Comparison of ENCODE assay signal across 8 cellular contexts in the genomic region with DNA sequence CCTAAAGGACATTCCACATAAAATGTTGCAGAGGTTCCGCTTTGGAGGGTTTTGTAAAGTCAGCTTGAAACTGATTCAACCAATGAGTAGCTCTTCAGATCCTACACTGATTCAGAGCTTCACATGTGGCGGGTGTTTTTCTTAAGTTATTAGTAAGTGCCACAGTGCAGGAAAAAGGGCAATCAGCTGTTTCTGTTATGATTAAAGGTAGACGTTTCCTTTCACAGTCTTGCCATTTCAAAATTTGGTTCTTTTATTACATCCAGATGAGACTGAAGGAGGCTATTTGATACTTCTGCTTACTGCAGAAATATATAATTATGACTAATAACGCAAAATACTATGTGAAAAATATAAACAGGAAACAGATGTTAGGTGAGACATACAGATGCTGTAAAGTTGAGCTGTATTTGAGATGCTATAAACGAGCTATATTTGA.
DNase-seq lines count a peak whose midpoint lies in the region; ATAC-seq and TF ChIP-seq lines count a peak whose summit lies in the region.

No MANE protein-coding gene starts in this region.

- H3K9me3 Mint-ChIP-seq in HFFc6: no peaks in the 10 kb centered on the region
- peaks cover 0 to 12% (median 2%) of the 10 kb centered on the region in 9 donors for H3K9me3 Mint-ChIP-seq in naive thymus-derived CD8-positive, alpha-beta T cell

- H4K91ac ChIP-seq in IMR-90 (ENCODE audit: insufficient read depth, low read depth, low read length): no peak overlapping the region

- no peak overlapping the region for H4K8ac ChIP-seq in IMR-90 (ENCODE audit: low read depth in 2 of 2, low read length in 2 of 2)

- intact Hi-C loops in IMR-90 (cut with micrococcal nuclease) (no loop called here), sciatic nerve (cut with DNase I) (no loop called here)

- H3K36me3 ChIP-seq in IMR-90 (ENCODE audit: control insufficient read depth, insufficient read depth, low read length): no peaks in the 10 kb centered on the region

- no peaks in the 10 kb centered on the region; the same call in 1 of the 2 replicates for H3K9me1 ChIP-seq in IMR-90 (ENCODE audit: insufficient read depth, low read length)

- WGBS in IMR-90 (ENCODE audit: extremely low coverage in 2 of 2, insufficient read length in 1 of 2), 2 experiments: no CpG with 5 or more reads among the region's 5 CpGs

- BruUV-seq in IMR-90 (replicated peaks; lab: Mats Ljungman, UMichigan): no TSS peak

- no peak overlapping the region for H3K4ac ChIP-seq in IMR-90 (ENCODE audit: low read depth, low read length)

- no peak overlapping the region for H3K14ac ChIP-seq in IMR-90 (replicated peaks; ENCODE audit: low read depth, low read length)

- H3K18ac ChIP-seq in IMR-90 (ENCODE audit: low read depth, low read length): no peak overlapping the region

- no peaks in the 10 kb centered on the region for H4K20me1 ChIP-seq in IMR-90 (ENCODE audit: insufficient read depth, low read length)

- CTCF ChIA-PET in IMR-90 (lab: Yijun Ruan, JAX): interaction anchor here (0.6 to 1.4 kb wide), 2 partner anchors 22 to 416 kb away, joined by 4 to 5 read pairs; no protein-coding TSS in a partner anchor

- no peak overlapping the region for H3K4me3 ChIP-seq in IMR-90 (ENCODE audit: insufficient read depth, low read depth, low read length)
- H3K4me3 ChIP-seq in skeletal muscle cell (ENCODE audit: low read depth, low read length): no peak overlapping the region

- H2AK5ac ChIP-seq in IMR-90 (ENCODE audit: low read depth, low read length): no peak overlapping the region

- peak overlapping the region; percentile 48 for H3K27ac Mint-ChIP-seq in HFFc6
- H3K27ac Mint-ChIP-seq in naive thymus-derived CD8-positive, alpha-beta T cell: no peak overlapping the region

- H2BK5ac ChIP-seq in IMR-90 (ENCODE audit: low read depth, low read length, poor library complexity, severe bottlenecking): no peak overlapping the region

- POLR2A ChIA-PET in IMR-90 (lab: Charles Lee; ENCODE audit: unreplicated experiment): no interaction called here
- POLR2A ChIA-PET in naive thymus-derived CD8-positive, alpha-beta T cell (lab: Charles Lee): no interaction called here

- H2BK20ac ChIP-seq in IMR-90 (ENCODE audit: low read depth, low read length): no peak overlapping the region

- no peak overlapping the region for H2AK9ac ChIP-seq in IMR-90 (replicated peaks; ENCODE audit: low read depth, low read length, poor library complexity)

- no peak for DNase-seq in activated CD4-positive, CD25-positive, alpha-beta regulatory T cell (lab: John Stamatoyannopoulos, UW)
- peak; percentile 44 for DNase-seq in HFFc6
- DNase-seq in IMR-90: peak; percentile 91
- peak; percentile 34 for DNase-seq in skeletal muscle cell (ENCODE audit: low read depth)
- no peak for DNase-seq in sciatic nerve (ENCODE audit: low spot score)
- no peak for DNase-seq in naive thymus-derived CD8-positive, alpha-beta T cell
- no peak for DNase-seq in NCI-H446 (lab: John Stamatoyannopoulos, UW)

- H3K4me2 ChIP-seq in IMR-90 (ENCODE audit: low read depth, low read length): no peak overlapping the region

- no peak overlapping the region for H3K23ac ChIP-seq in IMR-90 (ENCODE audit: low read depth, low read length)

- no peaks in the 10 kb centered on the region for H3K27me3 ChIP-seq in IMR-90 (ENCODE audit: control insufficient read depth, insufficient read depth, low read length)

- no peak overlapping the region for H2BK120ac ChIP-seq in IMR-90 (ENCODE audit: low read depth, low read length)

- no peaks in the 10 kb centered on the region; a peak in 1 of 4 replicates for H3K79me1 ChIP-seq in IMR-90 (ENCODE audit: low read depth in 1 of 2, low read length in 2 of 2)

- no peak overlapping the region for H3K27ac ChIP-seq in IMR-90 (ENCODE audit: insufficient read depth, low read length)

- H3K56ac ChIP-seq in IMR-90 (ENCODE audit: extremely low read depth, insufficient read depth, low read length): no peak overlapping the region

- peak overlapping the region; percentile 50 for H3K4me3 Mint-ChIP-seq in HFFc6
- no peak overlapping the region for H3K4me3 Mint-ChIP-seq in naive thymus-derived CD8-positive, alpha-beta T cell

- peaks cover 2% of the 10 kb centered on the region for H3K4me1 ChIP-seq in IMR-90 (ENCODE audit: control insufficient read depth, insufficient read depth, low read length)

- TF ChIP-seq CTCF in HFFc6 (IDR thresholded peaks at IDR 0.05): no peak
- TF ChIP-seq CTCF in IMR-90 (conservative IDR thresholded peaks at IDR 0.05; ENCODE audit: low read depth, low read length): no peak

- TF ChIP-seq POLR2A in IMR-90 (IDR thresholded peaks at IDR 0.05; ENCODE audit: low read depth, low read length): no peak

- H3K36me3 Mint-ChIP-seq in HFFc6 (ENCODE audit: low read depth): no peaks in the 10 kb centered on the region
- peaks cover 17 to 29% (median 21%) of the 10 kb centered on the region in 3 donors for H3K36me3 Mint-ChIP-seq in naive thymus-derived CD8-positive, alpha-beta T cell

- H3K27me3 Mint-ChIP-seq in HFFc6 (ENCODE audit: insufficient read depth): no peaks in the 10 kb centered on the region
- H3K27me3 Mint-ChIP-seq in naive thymus-derived CD8-positive, alpha-beta T cell: no peaks in the 10 kb centered on the region

- dilution Hi-C loops in IMR-90 (cut with HindIII; ENCODE audit: low sequenced_read_pairs, unreplicated experiment): no loop called here

- TF ChIP-seq RAD21 in IMR-90 (IDR thresholded peaks at IDR 0.05; ENCODE audit: low read length): no peak

- H3K9me3 ChIP-seq in IMR-90 (ENCODE audit: control insufficient read depth, insufficient read depth, low read length): no peaks in the 10 kb centered on the region

- H3K9ac ChIP-seq in IMR-90 (ENCODE audit: low read depth, low read length): no peak overlapping the region

- in situ Hi-C loops in IMR-90 (cut with MboI; ENCODE audit: low sequenced_read_pairs): no loop called here

- H4K5ac ChIP-seq in IMR-90 (ENCODE audit: low read depth, low read length): no peak overlapping the region

- no peak overlapping the region for H2AFZ ChIP-seq in IMR-90 (replicated peaks; ENCODE audit: low read length, poor library complexity)

- ATAC-seq in activated CD4-positive, CD25-positive, alpha-beta regulatory T cell treated with anti-CD3 and anti-CD28 coated beads, Interleukin-2, amount 50 U/mL, for 24 hours: peak; percentile 82 to 93
- peak; percentile 95 for ATAC-seq in IMR-90 (ENCODE audit: low read depth)
- ATAC-seq in sciatic nerve: no peak
- ATAC-seq in naive thymus-derived CD8-positive, alpha-beta T cell: no peak

- H2BK15ac ChIP-seq in IMR-90 (ENCODE audit: low read depth, low read length): no peak overlapping the region

- H3K4me1 Mint-ChIP-seq in HFFc6 (ENCODE audit: low read depth): peaks cover 13% of the 10 kb centered on the region
- H3K4me1 Mint-ChIP-seq in naive thymus-derived CD8-positive, alpha-beta T cell: no peaks in the 10 kb centered on the region

TF ChIP-seq in IMR-90, 13 proteins besides CTCF, POLR2A, EP300 and RAD21:
- TF ChIP-seq FOS (IDR thresholded peaks at IDR 0.05; ENCODE audit: low read depth, low read length) (0 out of 2 replicates have a peak, but pooled peaks have one; percentile 3), BHLHE40 (IDR thresholded peaks at IDR 0.05; ENCODE audit: low read depth, low read length) (no peak)

Comparison
In these comparisons a context has a peak if more than half of its experiments do, and no peak if none do; other contexts are left out.
1. ATAC-seq: peak in activated CD4-positive, CD25-positive, alpha-beta regulatory T cell treated with anti-CD3 and anti-CD28 coated beads, Interleukin-2, amount 50 U/mL, for 24 hours (2 of 2) and IMR-90 (single experiment); none in sciatic nerve (single experiment) and naive thymus-derived CD8-positive, alpha-beta T cell (0 of 2).
2. DNase-seq: peak in HFFc6 (single experiment), IMR-90 (single experiment) and skeletal muscle cell (single experiment); none in activated CD4-positive, CD25-positive, alpha-beta regulatory T cell (0 of 4), sciatic nerve (single experiment), naive thymus-derived CD8-positive, alpha-beta T cell (0 of 10) and NCI-H446 (0 of 2).